ENCODE assay signal across 7 cellular contexts in genomic region chr20:29445050-29445907, GRCh38.
DNase-seq lines count a peak whose midpoint lies in the region; ATAC-seq and TF ChIP-seq lines count a peak whose summit lies in the region.
"Not testable (repeated sequence)": the region's sequence is repeated elsewhere in the genome, so short reads cannot be mapped to it uniquely, and the experiment has no call there.

No MANE protein-coding gene starts in this region.

- not testable (repeated sequence) for TF ChIP-seq CTCF in GM06990 (IDR thresholded peaks at IDR 0.05; ENCODE audit: insufficient read depth, low read length, poor library complexity, severe bottlenecking); WERI-Rb-1 (IDR thresholded peaks at IDR 0.05; ENCODE audit: low read depth, low read length); body of pancreas (IDR thresholded peaks at IDR 0.05); right atrium auricular region (IDR thresholded peaks at IDR 0.05)

- not testable (repeated sequence) for H3K4me3 ChIP-seq in GM06990 (replicated peaks; ENCODE audit: low read depth, low read length)
- H3K4me3 ChIP-seq in WERI-Rb-1 (ENCODE audit: low read depth, low read length) (peak overlapping the region; percentile 17), body of pancreas (peak overlapping the region in 1 of 2 donors; percentile 26), right atrium auricular region (peak overlapping the region in 1 of 2 donors; percentile 31)

- intact Hi-C loops in body of pancreas (cut with DNase I) = loop anchor here (5.0 kb wide), 1 partner anchor 92 kb away; no protein-coding TSS in a partner anchor

- peak; percentile 64 for ATAC-seq in HG03378 (IDR thresholded peaks at IDR 0.05; ENCODE audit: unreplicated experiment)
- ATAC-seq in body of pancreas = peak; percentile 97

- WGBS in body of pancreas, 2 donors = 13 to 26% methylated on average over 15 to 28 of the region's 28 CpGs

- TF ChIP-seq POLR2A in body of pancreas (IDR thresholded peaks at IDR 0.05) = not testable (repeated sequence)

- not testable (repeated sequence) for H3K36me3 ChIP-seq in GM06990 (ENCODE audit: control insufficient read depth, insufficient read depth, low read length); WERI-Rb-1; body of pancreas (replicated peaks in 1 of 2; ENCODE audit: insufficient read depth in 1 of 2, low read depth in 2 of 2); right atrium auricular region

- H3K27ac ChIP-seq in WERI-Rb-1, right atrium auricular region: not testable (repeated sequence)
- H3K27ac ChIP-seq in body of pancreas = peak overlapping the region in 1 of 4 donors; percentile 77

- DNase-seq in GM06990 (ENCODE audit: extremely low read depth, insufficient read length) (peak; percentile 18), NCI-H524 treated with DMSO at 0.1 percent for 48 hours (lab: John Stamatoyannopoulos, UW) (peak; percentile 85), WERI-Rb-1 (peak; percentile 86), body of pancreas (peak; percentile 44 to 96 (median 62)), right atrium auricular region (ENCODE audit: low spot score) (peak; percentile 77), renal cortical epithelial cell (ENCODE audit: low read depth) (peak; percentile 82)

- not testable (repeated sequence) for H3K27me3 ChIP-seq in GM06990 (replicated peaks; ENCODE audit: control insufficient read depth, insufficient read depth, low read length); body of pancreas; right atrium auricular region
- H3K27me3 ChIP-seq in WERI-Rb-1 (ENCODE audit: insufficient read depth, low read depth, severe bottlenecking) = peaks cover 23% of the 10 kb centered on the region

- not testable (repeated sequence) for H3K4me1 ChIP-seq in body of pancreas, right atrium auricular region

- not testable (repeated sequence) for H3K9me3 ChIP-seq in WERI-Rb-1 (ENCODE audit: severe bottlenecking); body of pancreas
- peaks cover 0 to 10% of the 10 kb centered on the region in 2 donors for H3K9me3 ChIP-seq in right atrium auricular region

Comparison
In these comparisons a context has a peak if more than half of its experiments do, and no peak if none do; other contexts are left out.
1. DNase-seq: peak in every context shown above with its lines; median percentile 86 in WERI-Rb-1; 85 in NCI-H524 treated with DMSO at 0.1 percent for 48 hours; 82 in renal cortical epithelial cell; 77 in right atrium auricular region; 62 in body of pancreas; 18 in GM06990.